24 cellular contexts compared by ENCODE assay signal in genomic region chr1:228979325-228979699, GRCh38.
A peak's percentile ranks its signal among the peaks of the same experiment; 100 is the strongest.
DNase-seq lines count a peak whose midpoint lies in the region; ATAC-seq, FAIRE-seq and TF ChIP-seq lines count a peak whose summit lies in the region.
"Had no signal": no experiment of that assay in that cellular context is flagged by ENCODE, and none has a peak within 500 bp of the region (broad histone marks: within the 10 kb centered on the region; RNA-seq: fewer than 3 reads in every experiment).

No MANE protein-coding gene starts in this region.

- no peak overlapping the region for H3K4me3 ChIP-seq in GM23338
- H3K4me3 ChIP-seq in HL-60 (replicated peaks; ENCODE audit: insufficient read depth, low read length): no peak overlapping the region
- no peak overlapping the region for H3K4me3 ChIP-seq in H1 (ENCODE audit: extremely low read depth in 1 of 4, insufficient read depth in 2 of 4, low read depth in 3 of 4, low read length in 4 of 4)
- H3K4me3 ChIP-seq: BLaER1, GM12878, Peyer's patch, SJSA1 had no signal

- H3K4me1 ChIP-seq in GM23338 (ENCODE audit: insufficient read depth) (peaks cover 9% of the 10 kb centered on the region), H1 (replicated peaks in 1 of 4; ENCODE audit: control insufficient read depth in 3 of 4, insufficient read depth in 4 of 4, low read length in 3 of 4) (peaks cover 0 to 12% (median 7%) of the 10 kb centered on the region in 4 experiments; a peak in 5 of 7 replicates)
- H3K4me1 ChIP-seq: Peyer's patch had no signal

- no peaks in the 10 kb centered on the region for H3K79me2 ChIP-seq in GM23338 (replicated peaks; ENCODE audit: insufficient read depth)
- no peaks in the 10 kb centered on the region for H3K79me2 ChIP-seq in H1 (ENCODE audit: control insufficient read depth in 1 of 2, insufficient read depth in 2 of 2, low read length in 2 of 2)

- H3K27ac ChIP-seq in GM23338 (ENCODE audit: low read depth) (no peak overlapping the region), HL-60 (replicated peaks) (peak overlapping the region; percentile 32; the same call in 1 of the 2 replicates), H1 (ENCODE audit: low read depth, low read length) (no peak overlapping the region)
- H3K27ac ChIP-seq: BLaER1, SJSA1 had no signal

- H2BK12ac ChIP-seq in H1 (ENCODE audit: low read depth, low read length): 0 out of 2 replicates have a peak overlapping the region, but pooled peaks have one; percentile 28

- no peak for TF ChIP-seq POLR2A in H1 (IDR thresholded peaks at IDR 0.05; ENCODE audit: control extremely low read depth in 1 of 2, low read depth in 2 of 2, low read length in 2 of 2)

- H4K20me1 ChIP-seq in GM23338 (replicated peaks; ENCODE audit: insufficient read depth) (no peaks in the 10 kb centered on the region), H1 (replicated peaks in 1 of 2; ENCODE audit: control insufficient read depth in 1 of 2, insufficient read depth in 2 of 2, low read length in 2 of 2) (peaks cover 0 to 2% of the 10 kb centered on the region in 2 experiments)
- H4K20me1 ChIP-seq: BLaER1 had no signal

- H3K9ac ChIP-seq in H1 (replicated peaks in 1 of 4; ENCODE audit: extremely low read depth in 1 of 4, low read depth in 3 of 4, low read length in 3 of 4): no peak overlapping the region
- H3K9ac ChIP-seq: BLaER1 had no signal

- TF ChIP-seq EP300 in H1 (IDR thresholded peaks at IDR 0.05; ENCODE audit: borderline replicate concordance in 1 of 2, low read depth in 2 of 2, low read length in 2 of 2): no peak

- H2BK120ac ChIP-seq in H1 (replicated peaks; ENCODE audit: low read depth, low read length): no peak overlapping the region

- no peak overlapping the region for H3K23ac ChIP-seq in H1 (ENCODE audit: insufficient read length)

- no peak overlapping the region for H4K8ac ChIP-seq in H1 (ENCODE audit: extremely low read depth, insufficient read depth, low read length)

- H3K27ac Mint-ChIP-seq in GM23338 (no peak overlapping the region), type B pancreatic cell (no peak overlapping the region)
- H3K27ac Mint-ChIP-seq: CD4-positive, alpha-beta memory T cell; HFFc6 had no signal

- H3K4me3 Mint-ChIP-seq in GM23338: no peak overlapping the region
- H3K4me3 Mint-ChIP-seq in type B pancreatic cell: no peak overlapping the region
- H3K4me3 Mint-ChIP-seq: CD4-positive, alpha-beta memory T cell; HFFc6 had no signal

- H3K36me3 ChIP-seq in GM23338 (ENCODE audit: insufficient read depth): no peaks in the 10 kb centered on the region
- H3K36me3 ChIP-seq in H1 (ENCODE audit: control insufficient read depth in 2 of 4, insufficient read depth in 4 of 4, low read length in 3 of 4): no peaks in the 10 kb centered on the region
- H3K36me3 ChIP-seq: BLaER1, Peyer's patch, SJSA1 had no signal

- H3K4me1 Mint-ChIP-seq in GM23338 (peaks cover 48% of the 10 kb centered on the region), type B pancreatic cell (ENCODE audit: unreplicated experiment) (peaks cover 55% of the 10 kb centered on the region)

- no peak overlapping the region for H2BK15ac ChIP-seq in H1 (ENCODE audit: low read length)

- H3K14ac ChIP-seq in H1 (ENCODE audit: insufficient read length): no peak overlapping the region

- peak overlapping the region; percentile 27; the same call in 1 of the 2 replicates for H2BK5ac ChIP-seq in H1 (ENCODE audit: low read depth, low read length)

- ATAC-seq in GM23338 (no peak), HG02798 (IDR thresholded peaks at IDR 0.05; ENCODE audit: poor library complexity, unreplicated experiment) (no peak)
- ATAC-seq: GM12878 had no signal

- H4K5ac ChIP-seq in H1 (ENCODE audit: insufficient read length, low read depth, low read length): no peak overlapping the region

- H3K36me3 Mint-ChIP-seq in GM23338 (ENCODE audit: low read depth) (no peaks in the 10 kb centered on the region), type B pancreatic cell (no peaks in the 10 kb centered on the region)
- H3K36me3 Mint-ChIP-seq: CD4-positive, alpha-beta memory T cell had no signal

- no peak overlapping the region for H3K56ac ChIP-seq in H1 (replicated peaks; ENCODE audit: insufficient read length, low read depth, low read length)

- TF ChIP-seq CTCF in GM23338 (conservative IDR thresholded peaks at IDR 0.05; ENCODE audit: low read depth in 2 of 2) (no peak), HL-60 (IDR thresholded peaks at IDR 0.05; ENCODE audit: insufficient read depth, low read length) (no peak), H1 (IDR thresholded peaks at IDR 0.05; ENCODE audit: control extremely low read depth in 1 of 3, insufficient read depth in 1 of 3, low read depth in 1 of 3, low read length in 3 of 3) (no peak), type B pancreatic cell (conservative IDR thresholded peaks at IDR 0.05) (no peak)

- H3K4ac ChIP-seq in H1 (replicated peaks; ENCODE audit: insufficient read length, low read depth, low read length): no peak overlapping the region

- no peak for TF ChIP-seq RAD21 in H1 (IDR thresholded peaks at IDR 0.05 in 1 of 2, conservative IDR thresholded peaks at IDR 0.05 in 1 of 2; ENCODE audit: low read depth in 2 of 2, low read length in 2 of 2)

- H3K9me3 Mint-ChIP-seq in GM23338 (no peaks in the 10 kb centered on the region; the same call in 2 of the 3 replicates), type B pancreatic cell (no peaks in the 10 kb centered on the region)
- H3K9me3 Mint-ChIP-seq: CD4-positive, alpha-beta memory T cell had no signal

- FAIRE-seq in H1 (lab: Jason Lieb, UNC): no peak
- FAIRE-seq: GM12878 had no signal

- DNase-seq in GM23338 (ENCODE audit: low spot score): no peak
- DNase-seq in HL-60 (ENCODE audit: low read depth in 1 of 2, low spot score in 1 of 2): peak in 1 of 2 experiments; percentile 85
- no peak for DNase-seq in H1 (ENCODE audit: low read depth in 1 of 2, low spot score in 2 of 2)
- peak; percentile 61 for DNase-seq in type B pancreatic cell (ENCODE audit: extremely low spot score, unreplicated experiment)
- DNase-seq in ureter (ENCODE audit: low spot score): no peak
- no peak for DNase-seq in NCI-H82 (lab: John Stamatoyannopoulos, UW)
- DNase-seq: ACHN; CD4-positive, alpha-beta memory T cell; DND-41; H7; HFFc6; KG1; NCI-H1105; NCI-H146; NCI-H2029; NCI-H226; NCI-H510A treated with DMSO at 0.1 percent for 48 hours; NCI-H748 treated with DMSO at 0.1 percent for 48 hours; NK-92 treated with Interleukin-12 subunit alpha and Interleukin-12 subunit beta, amount 100 ng/mL, for 24 hours had no signal

- no peak overlapping the region for H2AK5ac ChIP-seq in H1 (ENCODE audit: low read depth, low read length)

- no peak overlapping the region for H3K4me2 ChIP-seq in GM23338
- no peak overlapping the region for H3K4me2 ChIP-seq in H1 (ENCODE audit: insufficient read depth in 1 of 2, low read depth in 2 of 2, low read length in 2 of 2)
- H3K4me2 ChIP-seq: BLaER1 had no signal

- peaks cover 9% of the 10 kb centered on the region; the same call in 1 of the 2 replicates for H3K23me2 ChIP-seq in H1 (ENCODE audit: low read depth, low read length)

- peak overlapping the region; percentile 12 for H4K91ac ChIP-seq in H1 (replicated peaks; ENCODE audit: insufficient read length, low read length)

- H3K27me3 Mint-ChIP-seq in GM23338 (ENCODE audit: insufficient read depth, low read depth, poor library complexity) (peaks cover 7% of the 10 kb centered on the region), type B pancreatic cell (no peaks in the 10 kb centered on the region)

- WGBS in H1 (ENCODE audit: extremely low coverage in 1 of 2, insufficient coverage in 1 of 2, insufficient read length in 1 of 2, insufficient replicate concordance in 2 of 2, low coverage in 1 of 2, low lambda C conversion rate in 2 of 2, missing lambda C conversion rate in 1 of 2), 2 experiments: 88% methylated on average over 6 of the region's 7 CpGs; no CpG with 5 or more reads in 1 of the 2 experiments

- POLR2A ChIA-PET in H1 (lab: Charles Lee; ENCODE audit: partially characterized antibody): no interaction called here

- H3F3A ChIP-seq in GM23338 (replicated peaks; ENCODE audit: low read depth): no peaks in the 10 kb centered on the region

- CTCF ChIA-PET in H1 (lab: Charles Lee; ENCODE audit: partially characterized antibody): interaction anchor here (1.0 to 2.3 kb wide), 5 partner anchors 10 to 276 kb away, joined by 4 to 7 read pairs (median 4); no protein-coding TSS in a partner anchor

- H3K79me1 ChIP-seq in H1 (ENCODE audit: low read depth, low read length): no peaks in the 10 kb centered on the region

- H2AFZ ChIP-seq in GM23338 (peak overlapping the region; percentile 83; the same call in 1 of the 2 replicates), H1 (ENCODE audit: low read length) (no peak overlapping the region)

- H3K9me2 ChIP-seq in GM23338 (ENCODE audit: insufficient read depth): no peaks in the 10 kb centered on the region

- no peak overlapping the region for H3K18ac ChIP-seq in H1 (ENCODE audit: extremely low read depth, low read length)

- no peaks in the 10 kb centered on the region for H3K27me3 ChIP-seq in GM23338 (ENCODE audit: insufficient read depth)
- H3K27me3 ChIP-seq in HL-60 (ENCODE audit: insufficient read depth, poor library complexity, severe bottlenecking): no peaks in the 10 kb centered on the region
- no peaks in the 10 kb centered on the region for H3K27me3 ChIP-seq in H1 (replicated peaks in 1 of 4; ENCODE audit: control insufficient read depth in 3 of 4, extremely low read depth in 1 of 4, insufficient read depth in 3 of 4, low read length in 3 of 4)
- H3K27me3 ChIP-seq: BLaER1, Peyer's patch, SJSA1 had no signal

- H3K9me3 ChIP-seq in H1 (ENCODE audit: insufficient read depth in 2 of 2, low read depth in 1 of 2, low read length in 1 of 2): no peaks in the 10 kb centered on the region
- H3K9me3 ChIP-seq: BLaER1, Peyer's patch, SJSA1 had no signal

- H2BK20ac ChIP-seq in H1 (ENCODE audit: low read length): no peak overlapping the region

TF ChIP-seq in GM23338, 12 proteins besides CTCF, POLR2A, EP300 and RAD21 (continues in another document):
- TF ChIP-seq ZNF331 (CRISPR knock-in tag; IDR thresholded peaks at IDR 0.05; ENCODE audit: low read depth): no peak

TF ChIP-seq in H1, 55 proteins besides CTCF, POLR2A, EP300 and RAD21 (continues in another document):
- TF ChIP-seq SAP30 (IDR thresholded peaks at IDR 0.05; ENCODE audit: insufficient read depth, insufficient replicate concordance, low read length) (no peak), CBX5 (IDR thresholded peaks at IDR 0.05; ENCODE audit: low read depth, low read length) (no peak), KDM5A (IDR thresholded peaks at IDR 0.05; ENCODE audit: low read length) (no peak), MAX (IDR thresholded peaks at IDR 0.05) (no peak), NRF1 (IDR thresholded peaks at IDR 0.05; ENCODE audit: low read depth, low read length) (no peak), SUZ12 (IDR thresholded peaks at IDR 0.05; ENCODE audit: low read length) (no peak), TEAD4 (IDR thresholded peaks at IDR 0.05; ENCODE audit: low read depth, low read length) (no peak), CREB1 (IDR thresholded peaks at IDR 0.05) (no peak), KDM4A (IDR thresholded peaks at IDR 0.05; ENCODE audit: low read depth, low read length, severe bottlenecking) (no peak), BACH1 (IDR thresholded peaks at IDR 0.05; ENCODE audit: low read length) (no peak)
